In the genomic region with DNA sequence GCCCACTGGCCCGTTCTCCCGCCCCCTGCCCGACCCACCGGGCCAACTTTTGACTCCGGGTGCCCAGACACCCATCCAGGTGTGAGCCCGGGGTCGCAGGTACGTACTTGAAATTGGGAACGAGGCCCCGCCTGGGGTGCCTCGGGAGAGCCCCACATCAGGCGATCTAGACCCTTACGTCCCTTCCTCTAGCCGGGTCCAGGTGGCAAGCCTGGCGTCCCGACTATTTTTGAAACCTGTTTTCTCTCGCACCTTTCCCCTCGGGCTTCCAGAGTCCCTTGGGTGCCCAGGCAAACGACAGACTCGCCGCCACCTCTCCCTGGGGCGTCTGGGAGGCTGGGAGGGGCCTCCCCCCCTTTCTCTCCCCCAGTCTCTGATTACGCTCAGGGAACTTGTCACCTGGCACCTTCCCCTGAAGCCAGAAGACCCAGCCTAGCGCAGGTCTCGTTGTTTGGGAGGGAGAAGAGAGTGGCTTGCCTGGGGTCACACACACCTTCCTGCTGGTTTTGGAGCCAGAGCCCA, we compare ENCODE assay signal across 8 cellular contexts. TPM values are rescaled to one million over a fixed set of nuclear protein-coding genes. Genes with fewer than 3 reads are reported as not detected.
DNase-seq lines count a peak whose midpoint lies in the region; ATAC-seq and TF ChIP-seq lines count a peak whose summit lies in the region.

No MANE protein-coding gene starts in this region.

- peaks cover 0 to 3% of the 10 kb centered on the region in 2 donors for H3K4me1 ChIP-seq in aorta (ENCODE audit: control insufficient read depth in 1 of 2, insufficient read depth in 2 of 2, low read length in 2 of 2)

- H3K36me3 ChIP-seq in aorta (ENCODE audit: control insufficient read depth in 1 of 2, insufficient read depth in 2 of 2, low read length in 1 of 2) = no peaks in the 10 kb centered on the region

- no peaks in the 10 kb centered on the region for H3K27me3 ChIP-seq in aorta (ENCODE audit: control insufficient read depth in 1 of 2, insufficient read depth in 2 of 2, low read length in 1 of 2)

- intact Hi-C loops in aorta (cut with DNase I) = loop anchor here in 1 of 2 donors (10.0 kb wide), 1 partner anchor 60 kb away; no protein-coding TSS in a partner anchor

- WGBS in aorta, 2 donors = 0 to 2% methylated on average over 20 to 25 of the region's 25 CpGs

- no peak for DNase-seq in stimulated activated naive CD8-positive, alpha-beta T cell treated with anti-CD3 and anti-CD28 coated beads, Interleukin-15, Interleukin-2, amounts not matched to agents 100 U/mL and 50 U/mL, for 24 hours
- DNase-seq in astrocyte of the cerebellum (ENCODE audit: low read depth) (no peak), medulla oblongata (ENCODE audit: extremely low spot score) (peak; percentile 11), aorta (no peak), GM03348 (ENCODE audit: low spot score) (no peak), mucosa of gallbladder (ENCODE audit: low spot score) (no peak)

- in situ Hi-C loops in astrocyte of the cerebellum (cut with HindIII; ENCODE audit: low sequenced_read_pairs) = no loop called here

- H3K9me3 Mint-ChIP-seq in stimulated activated naive CD8-positive, alpha-beta T cell treated with anti-CD3 and anti-CD28 coated beads, Interleukin-15, Interleukin-2, amounts not matched to agents 100 ng/mL and 50 ng/mL, for 24 hours = no peaks in the 10 kb centered on the region

- peak overlapping the region; percentile 73 for H3K4me3 ChIP-seq in astrocyte of the cerebellum (ENCODE audit: low read depth, low read length)
- peak overlapping the region; percentile 58 to 93 for H3K4me3 ChIP-seq in aorta (ENCODE audit: low read length in 2 of 2)

- H3K4me1 Mint-ChIP-seq in stimulated activated naive CD8-positive, alpha-beta T cell treated with anti-CD3 and anti-CD28 coated beads, Interleukin-15, Interleukin-2, amounts not matched to agents 100 ng/mL and 50 ng/mL, for 24 hours (ENCODE audit: low read depth) = peaks cover 44% of the 10 kb centered on the region

- H3K36me3 Mint-ChIP-seq in stimulated activated naive CD8-positive, alpha-beta T cell treated with anti-CD3 and anti-CD28 coated beads, Interleukin-15, Interleukin-2, amounts not matched to agents 100 ng/mL and 50 ng/mL, for 24 hours (ENCODE audit: low read depth) = no peaks in the 10 kb centered on the region

- no peaks in the 10 kb centered on the region for H3K27me3 Mint-ChIP-seq in stimulated activated naive CD8-positive, alpha-beta T cell treated with anti-CD3 and anti-CD28 coated beads, Interleukin-15, Interleukin-2, amounts not matched to agents 100 ng/mL and 50 ng/mL, for 24 hours

- peak overlapping the region; percentile 81 for H3K4me3 Mint-ChIP-seq in stimulated activated naive CD8-positive, alpha-beta T cell treated with anti-CD3 and anti-CD28 coated beads, Interleukin-15, Interleukin-2, amounts not matched to agents 100 ng/mL and 50 ng/mL, for 24 hours

- H3K27ac Mint-ChIP-seq in stimulated activated naive CD8-positive, alpha-beta T cell treated with anti-CD3 and anti-CD28 coated beads, Interleukin-15, Interleukin-2, amounts not matched to agents 100 ng/mL and 50 ng/mL, for 24 hours = peak overlapping the region; percentile 61

- H3K9me3 ChIP-seq in aorta (ENCODE audit: control insufficient read depth, low read length) = no peaks in the 10 kb centered on the region

- no peak for ATAC-seq in stimulated activated naive CD8-positive, alpha-beta T cell treated with anti-CD3 and anti-CD28 coated beads, Interleukin-15, Interleukin-2, amounts not matched to agents 100 U/mL and 50 U/mL, for 24 hours
- ATAC-seq in aorta (ENCODE audit: low FRiP score) = no peak
- no peak for ATAC-seq in GM18907 (IDR thresholded peaks at IDR 0.05; ENCODE audit: unreplicated experiment)

- no peak for TF ChIP-seq CTCF in astrocyte of the cerebellum (IDR thresholded peaks at IDR 0.05; ENCODE audit: low read depth, low read length, missing control alignments)

- peak overlapping the region; percentile 19 to 60 for H3K27ac ChIP-seq in aorta (ENCODE audit: low read depth in 1 of 2, low read length in 2 of 2)

RNA-seq across cellular contexts. Expression of gene LDLRAP1, which starts 0.9 kb away (rescaled TPM):
- total RNA-seq in aorta (10 to 100 TPM; 25.6 to 34.7 TPM), mucosa of gallbladder (22.8 TPM)
- polyA plus RNA-seq in aorta = 10 to 100 TPM; 17.5 to 33.9 TPM
